9 cellular contexts compared by ENCODE assay signal in the genomic region with DNA sequence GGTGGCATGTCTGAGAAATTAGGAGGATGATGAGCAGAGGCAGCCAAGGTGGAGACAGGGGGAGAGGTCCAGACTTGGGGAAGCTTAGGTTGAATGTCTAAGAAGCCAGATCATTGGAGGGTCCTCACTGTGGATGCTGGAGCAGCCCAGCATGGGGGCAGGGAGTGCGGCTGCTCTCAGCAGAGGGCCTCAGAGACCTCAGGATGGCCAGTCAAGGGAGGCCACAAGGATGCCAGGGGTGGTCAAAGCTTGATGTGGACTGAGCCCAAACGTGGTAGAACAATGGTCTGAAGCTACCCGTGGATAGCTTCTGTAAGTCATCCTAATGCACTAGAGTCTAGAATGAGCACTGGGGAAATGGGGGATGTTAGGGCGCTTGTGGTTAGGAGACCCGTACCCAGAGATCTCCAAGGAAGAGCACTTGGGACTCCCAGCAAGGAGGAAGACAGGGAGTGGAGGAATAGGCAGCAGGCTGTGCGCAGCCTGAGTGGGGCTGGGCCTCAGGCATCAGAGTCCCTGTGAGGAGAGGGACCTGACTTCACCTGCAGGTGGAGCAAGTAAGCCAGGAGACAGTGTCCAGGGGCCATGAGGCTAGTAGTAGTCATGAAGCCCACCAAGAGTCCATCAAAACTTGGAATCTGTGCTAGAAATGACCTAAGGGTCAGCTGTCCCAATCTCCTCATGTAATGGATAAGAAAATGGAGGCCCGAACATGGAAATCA. TPM values are rescaled to one million over a fixed set of nuclear protein-coding genes. Genes with fewer than 3 reads are reported as not detected.
DNase-seq lines count a peak whose midpoint lies in the region; ATAC-seq and TF ChIP-seq lines count a peak whose summit lies in the region.
"Had no signal": no experiment of that assay in that cellular context is flagged by ENCODE, and none has a peak within 500 bp of the region (broad histone marks: within the 10 kb centered on the region; RNA-seq: fewer than 3 reads in every experiment).

No MANE protein-coding gene starts in this region.

- peaks cover 0 to 31% (median 14%) of the 10 kb centered on the region in 9 donors for H3K27me3 ChIP-seq in heart left ventricle
- no peaks in the 10 kb centered on the region for H3K27me3 ChIP-seq in vagina

- no peaks in the 10 kb centered on the region for H3K9me3 ChIP-seq in heart left ventricle
- H3K9me3 ChIP-seq in vagina = no peaks in the 10 kb centered on the region

- ATAC-seq in heart left ventricle (no peak), Right ventricle myocardium inferior (no peak), HG03342 (IDR thresholded peaks at IDR 0.05; ENCODE audit: unreplicated experiment) (no peak), HG03457 (IDR thresholded peaks at IDR 0.05; ENCODE audit: unreplicated experiment) (no peak)

- H3K36me3 ChIP-seq in heart left ventricle (no peaks in the 10 kb centered on the region), vagina (no peaks in the 10 kb centered on the region)

- TF ChIP-seq CTCF in heart left ventricle (IDR thresholded peaks at IDR 0.05) (peak in 7 of 12 donors; percentile 15 to 41 (median 22)), epithelial cell of esophagus (IDR thresholded peaks at IDR 0.05; ENCODE audit: insufficient read depth, low read depth, low read length, missing control alignments) (peak; percentile 77), vagina (IDR thresholded peaks at IDR 0.05) (no peak)

- peaks cover 0 to 17% (median 0%) of the 10 kb centered on the region in 12 donors for H3K4me1 ChIP-seq in heart left ventricle
- H3K4me1 ChIP-seq in vagina = no peaks in the 10 kb centered on the region

- no peak for TF ChIP-seq POLR2A in heart left ventricle (IDR thresholded peaks at IDR 0.05)
- no peak for TF ChIP-seq POLR2A in vagina (IDR thresholded peaks at IDR 0.05)

- WGBS in heart left ventricle, 4 donors = 71 to 90% (median 84%) methylated on average over 7 of the region's 7 CpGs

- intact Hi-C loops in heart left ventricle (cut with DNase I) = loop anchor here in 8 of 10 donors (1.0 to 10.0 kb wide), 5 partner anchors 51 to 221 kb away; a partner anchor contains a TSS
- intact Hi-C loops in Right ventricle myocardium inferior (cut with DNase I) = loop anchor here (10.0 kb wide), 2 partner anchors 321 to 421 kb away; a partner anchor contains a TSS
- intact Hi-C loops in vagina (cut with DNase I) = loop anchor here (10.0 kb wide), 1 partner anchor 111 kb away; a partner anchor contains a TSS

- H3K4me3 ChIP-seq in heart left ventricle (no peak overlapping the region), epithelial cell of esophagus (ENCODE audit: low read length) (no peak overlapping the region), vagina (no peak overlapping the region)

- DNase-seq in heart left ventricle (no peak), Right ventricle myocardium inferior (ENCODE audit: missing footprints) (no peak), NCI-H69 (lab: John Stamatoyannopoulos, UW) (peak; percentile 68), epithelial cell of esophagus (ENCODE audit: low read depth) (peak; percentile 50), vagina (ENCODE audit: extremely low spot score in 2 of 2) (peak; percentile 78 to 87), midbrain (lab: John Stamatoyannopoulos, UW) (no peak)
- DNase-seq: stimulated activated CD4-positive, alpha-beta T cell treated with anti-CD3 and anti-CD28 coated beads, Interleukin-4, amount 100 ng/mL, for 1 hour had no signal

- H3K27ac ChIP-seq in heart left ventricle (no peak overlapping the region), vagina (no peak overlapping the region)

RNA-seq across cellular contexts. Expression of a gene that starts 4.3 kb away (rescaled TPM):
- total RNA-seq in heart left ventricle (100 to 1,000 TPM in 3 of 9 donors, 10 to 100 TPM in 5, 1 to 10 TPM in 1; 5.7 to 350 (median 76.2) TPM), Right ventricle myocardium inferior (190 TPM), vagina (4,658 TPM)
- 100 to 1,000 TPM in 1 of 2 donors, 10 to 100 TPM in 1; 43.3 to 202 TPM for polyA plus RNA-seq in heart left ventricle

RNA-seq across cellular contexts. Expression of a gene that starts 4.7 kb away (rescaled TPM):
- total RNA-seq in heart left ventricle (not detected), Right ventricle myocardium inferior (not detected), vagina (3.9 TPM)
- not detected for polyA plus RNA-seq in heart left ventricle

RNA-seq across cellular contexts. Expression of a gene that starts 22.0 kb away (rescaled TPM):
- total RNA-seq in heart left ventricle (1 to 10 TPM in 8 of 9 donors, not detected in 1; 1.2 to 8.9 (median 3.7) TPM), Right ventricle myocardium inferior (4.0 TPM), vagina (4.2 TPM)
- polyA plus RNA-seq in heart left ventricle = 1 to 10 TPM; 5.1 to 9.1 TPM

RNA-seq across cellular contexts. Expression of a gene that starts 37.5 kb away (rescaled TPM):
- total RNA-seq in heart left ventricle (100 to 1,000 TPM in 2 of 9 donors, 10 to 100 TPM in 6, 1 to 10 TPM in 1; 6.0 to 199 (median 27.2) TPM), Right ventricle myocardium inferior (79.9 TPM), vagina (1,155 TPM)
- 10 to 100 TPM; 32.3 to 72.9 TPM for polyA plus RNA-seq in heart left ventricle

RNA-seq across cellular contexts. Expression of a gene that starts 40.6 kb away (rescaled TPM):
- total RNA-seq in heart left ventricle (not detected), Right ventricle myocardium inferior (not detected), vagina (28.7 TPM)
- polyA plus RNA-seq in heart left ventricle = not detected

Comparison
In these comparisons a context has a peak if more than half of its experiments do, and no peak if none do; other contexts are left out.
1. DNase-seq: peak in NCI-H69 (single experiment), epithelial cell of esophagus (single experiment) and vagina (2 of 2); none in heart left ventricle (0 of 5), Right ventricle myocardium inferior (single experiment) and midbrain (single experiment).
2. CTCF ChIP-seq: peak in heart left ventricle (7 of 12) and epithelial cell of esophagus (single experiment); none in vagina (0 of 3).
3. RNA of a gene that starts 4.3 kb away (total RNA-seq): 4,658 TPM in vagina (single experiment); 190 TPM in Right ventricle myocardium inferior (single experiment) and 5.7 to 350 TPM in heart left ventricle; every median in the first group is over 10 times any median in the second.